Comparison of ENCODE assay signal across 11 cellular contexts in genomic region chr12:52980096-52980694, GRCh38.
"Had no signal": no experiment of that assay in that cellular context is flagged by ENCODE, and none has a peak within 500 bp of the region (broad histone marks: within the 10 kb centered on the region; RNA-seq: fewer than 3 reads in every experiment).

No MANE protein-coding gene starts in this region.

- DNase-seq: activated gamma-delta T cell had no signal

- H3K27ac ChIP-seq: coronary artery, neural progenitor cell, ovary, thoracic aorta had no signal

- H3K36me3 ChIP-seq: neural progenitor cell, ovary, thoracic aorta had no signal

- H3K4me3 ChIP-seq: body of pancreas, coronary artery, neural progenitor cell, ovary, thoracic aorta had no signal

- H3K4me1 Mint-ChIP-seq: activated B cell treated with CpG ODN at 0.5 μM for 24 hours; activated CD4-positive, alpha-beta T cell treated with anti-CD3 and anti-CD28 coated beads, Interleukin-2, amount 10 ng/mL, durations not matched to agents 24 days and 14 days had no signal

- H3K36me3 Mint-ChIP-seq: activated naive CD4-positive, alpha-beta T cell treated with anti-CD3 and anti-CD28 coated beads, Interleukin-2, amount 50 U/mL, for 72 hours; neural progenitor cell had no signal

- H3K27ac Mint-ChIP-seq: activated B cell treated with CpG ODN at 0.5 μM for 24 hours; activated CD4-positive, alpha-beta T cell treated with anti-CD3 and anti-CD28 coated beads, Interleukin-2, amount 10 ng/mL, durations not matched to agents 24 days and 14 days; activated CD8-positive, alpha-beta T cell treated with anti-CD3 and anti-CD28 coated beads, Interleukin-2, amount 10 ng/mL, durations not matched to agents 7 days and 5 days; activated naive CD4-positive, alpha-beta T cell treated with anti-CD3 and anti-CD28 coated beads, Interleukin-2, amount 50 U/mL, for 72 hours; activated T-cell treated with anti-CD3 and anti-CD28 coated beads, Interleukin-2, amount 50 U/mL, for 72 hours; neural progenitor cell had no signal

- H3K9me3 Mint-ChIP-seq: activated B cell treated with CpG ODN at 0.5 μM for 24 hours; activated CD4-positive, alpha-beta T cell treated with anti-CD3 and anti-CD28 coated beads, Interleukin-2, amount 10 ng/mL, durations not matched to agents 24 days and 14 days; activated naive CD4-positive, alpha-beta T cell treated with anti-CD3 and anti-CD28 coated beads, Interleukin-2, amount 50 U/mL, for 72 hours; activated T-cell treated with anti-CD3 and anti-CD28 coated beads, Interleukin-2, amount 50 U/mL, for 72 hours; neural progenitor cell had no signal

- H3K9me3 ChIP-seq: body of pancreas, ovary, thoracic aorta had no signal

- H3K4me3 Mint-ChIP-seq: activated B cell treated with CpG ODN at 0.5 μM for 24 hours; activated CD4-positive, alpha-beta T cell treated with anti-CD3 and anti-CD28 coated beads, Interleukin-2, amount 10 ng/mL, durations not matched to agents 24 days and 14 days; activated CD8-positive, alpha-beta T cell treated with anti-CD3 and anti-CD28 coated beads, Interleukin-2, amount 10 ng/mL, durations not matched to agents 7 days and 5 days; activated T-cell treated with anti-CD3 and anti-CD28 coated beads, Interleukin-2, amount 50 U/mL, for 72 hours; neural progenitor cell had no signal

- H3K27me3 ChIP-seq: body of pancreas, neural progenitor cell, ovary had no signal
